In the genomic region with DNA sequence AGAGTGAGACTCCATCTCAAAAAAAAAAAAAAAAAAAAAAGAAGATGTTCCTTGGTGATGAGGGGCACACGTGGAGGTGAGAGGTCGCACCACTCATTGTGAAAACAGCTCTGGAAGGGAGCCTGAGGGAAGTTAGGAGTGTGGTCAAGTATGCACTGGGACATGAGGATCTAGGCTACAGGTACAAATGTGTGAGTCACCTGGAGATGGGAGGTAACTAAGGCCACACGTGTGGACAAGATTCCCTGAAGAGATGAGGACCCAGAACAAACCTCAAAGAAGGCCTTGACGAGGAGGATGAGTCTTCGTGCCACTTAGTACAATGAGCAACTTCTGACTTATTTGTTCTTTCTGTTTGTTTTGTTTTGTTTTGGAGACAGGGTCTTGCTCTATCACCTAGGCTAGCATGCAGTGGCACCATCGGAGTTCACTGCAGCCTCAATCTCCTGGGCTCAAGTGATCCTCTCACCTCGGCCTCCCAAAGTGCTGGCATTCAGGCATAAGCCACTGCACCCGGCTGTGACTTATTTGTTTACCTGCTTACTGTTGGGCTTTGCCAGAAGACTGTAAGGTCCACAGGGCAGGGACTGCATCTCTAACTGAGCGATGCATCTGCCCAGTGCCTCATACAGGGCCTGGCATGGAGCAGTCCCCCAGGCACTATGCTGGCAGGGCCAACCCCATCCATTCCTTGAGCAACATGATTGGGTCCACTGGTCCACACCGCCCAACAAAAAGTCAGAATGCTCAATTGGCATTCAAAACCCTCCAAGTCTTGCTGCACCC, we compare ENCODE assay signal across 1 cellular context.
TF ChIP-seq lines count a peak whose summit lies in the region.

No MANE protein-coding gene starts in this region.

TF ChIP-seq in liver, 16 proteins besides CTCF, POLR2A, EP300 and RAD21 (continued from another document):
- no peak for TF ChIP-seq EGR1 (IDR thresholded peaks at IDR 0.05; ENCODE audit: low read depth in 2 of 2)
- no peak for TF ChIP-seq FOXA2 (IDR thresholded peaks at IDR 0.05)
- no peak for TF ChIP-seq GABPA (IDR thresholded peaks at IDR 0.05 in 1 of 2, conservative IDR thresholded peaks at IDR 0.05 in 1 of 2)
- no peak for TF ChIP-seq NR2F2 (IDR thresholded peaks at IDR 0.05)
- no peak for TF ChIP-seq ATF3 (IDR thresholded peaks at IDR 0.05)
- TF ChIP-seq RXRA (IDR thresholded peaks at IDR 0.05): peak; percentile 4 to 7
- TF ChIP-seq SP1 (IDR thresholded peaks at IDR 0.05): peak; percentile 23
- no peak for TF ChIP-seq YY1 (IDR thresholded peaks at IDR 0.05)
- TF ChIP-seq TAF1 (conservative IDR thresholded peaks at IDR 0.05): no peak
- TF ChIP-seq FOXA1 (IDR thresholded peaks at IDR 0.05): no peak
- peak in 1 of 2 donors; percentile 52 for TF ChIP-seq HNF4A (conservative IDR thresholded peaks at IDR 0.05)
- TF ChIP-seq, protein P1, sequence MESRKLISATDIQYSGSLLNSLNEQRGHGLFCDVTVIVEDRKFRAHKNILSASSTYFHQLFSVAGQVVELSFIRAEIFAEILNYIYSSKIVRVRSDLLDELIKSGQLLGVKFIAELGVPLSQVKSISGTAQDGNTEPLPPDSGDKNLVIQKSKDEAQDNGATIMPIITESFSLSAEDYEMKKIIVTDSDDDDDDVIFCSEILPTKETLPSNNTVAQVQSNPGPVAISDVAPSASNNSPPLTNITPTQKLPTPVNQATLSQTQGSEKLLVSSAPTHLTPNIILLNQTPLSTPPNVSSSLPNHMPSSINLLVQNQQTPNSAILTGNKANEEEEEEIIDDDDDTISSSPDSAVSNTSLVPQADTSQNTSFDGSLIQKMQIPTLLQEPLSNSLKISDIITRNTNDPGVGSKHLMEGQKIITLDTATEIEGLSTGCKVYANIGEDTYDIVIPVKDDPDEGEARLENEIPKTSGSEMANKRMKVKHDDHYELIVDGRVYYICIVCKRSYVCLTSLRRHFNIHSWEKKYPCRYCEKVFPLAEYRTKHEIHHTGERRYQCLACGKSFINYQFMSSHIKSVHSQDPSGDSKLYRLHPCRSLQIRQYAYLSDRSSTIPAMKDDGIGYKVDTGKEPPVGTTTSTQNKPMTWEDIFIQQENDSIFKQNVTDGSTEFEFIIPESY (IDR thresholded peaks at IDR 0.05): no peak
